Comparison of ENCODE assay signal across 10 cellular contexts in genomic region chr4:155809835-155810234, GRCh38.
DNase-seq lines count a peak whose midpoint lies in the region; ATAC-seq and TF ChIP-seq lines count a peak whose summit lies in the region.
"Had no signal": no experiment of that assay in that cellular context is flagged by ENCODE, and none has a peak within 500 bp of the region (broad histone marks: within the 10 kb centered on the region; RNA-seq: fewer than 3 reads in every experiment).

No MANE protein-coding gene starts in this region.

- peak; percentile 50 for TF ChIP-seq CTCF in brain microvascular endothelial cell (IDR thresholded peaks at IDR 0.05; ENCODE audit: low read depth, low read length, missing control alignments)

- ATAC-seq in GM21447 (IDR thresholded peaks at IDR 0.05; ENCODE audit: unreplicated experiment) (peak; percentile 98), HG03565 (IDR thresholded peaks at IDR 0.05; ENCODE audit: unreplicated experiment) (peak; percentile 99)

- H3K27me3 ChIP-seq in brain microvascular endothelial cell (replicated peaks): no peaks in the 10 kb centered on the region
- H3K27me3 ChIP-seq: BLaER1 had no signal

- peak overlapping the region; percentile 27 for H3K27ac ChIP-seq in brain microvascular endothelial cell
- H3K27ac ChIP-seq: BLaER1, epithelial cell of prostate had no signal

- in situ Hi-C loops in brain microvascular endothelial cell (cut with HindIII; ENCODE audit: low pct_ligation_motif_present, low sequenced_read_pairs): loop anchor here (25.0 kb wide), 1 partner anchor 127 kb away; no protein-coding TSS in a partner anchor

- no peak overlapping the region for H3K4me3 ChIP-seq in brain microvascular endothelial cell (ENCODE audit: low read depth, low read length)
- H3K4me3 ChIP-seq: BLaER1 had no signal

- no peaks in the 10 kb centered on the region for H3K36me3 ChIP-seq in brain microvascular endothelial cell (replicated peaks)
- H3K36me3 ChIP-seq: BLaER1 had no signal

- DNase-seq in NCI-H1436 (lab: John Stamatoyannopoulos, UW) (peak; percentile 2), NCI-H1436 treated with DMSO at 0.1 percent for 48 hours (lab: John Stamatoyannopoulos, UW) (no peak), NCI-H748 (lab: John Stamatoyannopoulos, UW; ENCODE audit: unreplicated experiment) (peak; percentile 74), brain microvascular endothelial cell (peak; percentile 67), iris pigment epithelial cell (ENCODE audit: low read depth) (peak; percentile 86), superior temporal gyrus (ENCODE audit: extremely low spot score) (peak; percentile 85)
